15 cellular contexts compared by ENCODE assay signal in the genomic region with DNA sequence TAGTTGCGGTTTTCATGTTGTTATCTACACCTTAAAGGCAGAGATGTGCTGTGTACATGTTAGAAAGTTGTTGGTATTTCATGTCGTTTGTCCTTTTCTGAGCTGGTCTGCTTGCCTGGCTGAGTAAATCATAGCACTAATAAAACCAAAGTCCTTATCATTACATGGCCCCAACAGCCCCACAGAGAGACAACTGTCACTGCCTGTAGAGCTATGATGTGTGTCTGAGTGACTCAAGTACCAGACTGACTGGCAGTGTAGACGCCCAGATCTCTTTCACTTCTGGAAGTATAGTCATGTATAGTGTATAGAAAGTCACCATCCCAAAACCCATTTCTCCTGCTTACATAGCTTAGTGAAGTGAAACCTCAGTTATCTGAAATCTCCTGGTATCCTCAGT. TPM values are rescaled to one million over a fixed set of nuclear protein-coding genes. Genes with fewer than 3 reads are reported as not detected.
DNase-seq lines count a peak whose midpoint lies in the region; ATAC-seq and TF ChIP-seq lines count a peak whose summit lies in the region.
"Had no signal": no experiment of that assay in that cellular context is flagged by ENCODE, and none has a peak within 500 bp of the region (broad histone marks: within the 10 kb centered on the region; RNA-seq: fewer than 3 reads in every experiment).

No MANE protein-coding gene starts in this region.

- peak overlapping the region; percentile 49 for H3K27ac ChIP-seq in left ventricle myocardium inferior (replicated peaks)
- H3K27ac ChIP-seq in right atrium auricular region, result peak overlapping the region in 1 of 2 donors; percentile 90
- H3K27ac ChIP-seq in fibroblast of lung (ENCODE audit: insufficient read depth, low read length), result peak overlapping the region; percentile 7
- H3K27ac ChIP-seq: neutrophil, SK-N-MC had no signal

- peak overlapping the region; percentile 48 for H3K4me2 ChIP-seq in fibroblast of lung (ENCODE audit: extremely low read depth, insufficient read depth, low read length)

- H3K4me3 ChIP-seq in left ventricle myocardium inferior (no peak overlapping the region), right atrium auricular region (no peak overlapping the region), fibroblast of lung (replicated peaks in 1 of 4; ENCODE audit: control extremely low read depth in 1 of 4, insufficient read depth in 1 of 4, low read depth in 3 of 4, low read length in 4 of 4) (no peak overlapping the region)
- H3K4me3 ChIP-seq: SK-N-MC had no signal

- peaks cover 88% of the 10 kb centered on the region for H3K4me1 ChIP-seq in left ventricle myocardium inferior
- peaks cover 0 to 75% of the 10 kb centered on the region in 2 donors for H3K4me1 ChIP-seq in right atrium auricular region
- peaks cover 23% of the 10 kb centered on the region for H3K4me1 ChIP-seq in fibroblast of lung (ENCODE audit: control insufficient read depth, extremely low read depth, insufficient read depth, low read length)

- ATAC-seq in stimulated activated naive CD8-positive, alpha-beta T cell treated with anti-CD3 and anti-CD28 coated beads, Interleukin-15, amount 100 ng/mL, for 72 hours, result peak; percentile 62
- ATAC-seq: stimulated activated naive B cell treated with anti-CD40 and anti-IgM and Interleukin-4, amounts not matched to agents 10 μg/mL and 1 μg/mL and 100 μg/mL, for 72 hours had no signal

- no peak for DNase-seq in left ventricle myocardium inferior
- no peak for DNase-seq in right atrium auricular region (ENCODE audit: low spot score)
- peak; percentile 81 for DNase-seq in OCI-M1 (lab: John Stamatoyannopoulos, UW)
- DNase-seq in fibroblast of lung (ENCODE audit: low read depth in 2 of 2), result no peak
- DNase-seq in stimulated activated naive CD8-positive, alpha-beta T cell treated with anti-CD3 and anti-CD28 coated beads, Interleukin-15, amount 100 ng/mL, for 72 hours, result peak in 1 of 2 donors; percentile 12
- DNase-seq in NK-92 (lab: John Stamatoyannopoulos, UW; ENCODE audit: unreplicated experiment), result no peak
- no peak for DNase-seq in DMS 273 treated with DMSO at 0.1 percent for 48 hours (lab: John Stamatoyannopoulos, UW)
- no peak for DNase-seq in activated T-helper 2 cell treated with anti-CD3 and anti-CD28 coated beads, Interferon-gamma antibody, Interleukin-2, Interleukin-4, amounts not matched to agents 10 μg/mL and 5 μg/mL and 100 μg/mL, durations not matched to agents 14 hours and 24 hours and 36 hours (ENCODE audit: low spot score)
- DNase-seq: activated CD4-positive, alpha-beta T cell treated with anti-CD3 and anti-CD28 coated beads for 4 hours; cerebellar nuclear complex; NCI-H510A treated with DMSO at 0.1 percent for 48 hours; stimulated activated naive B cell treated with anti-CD40 and anti-IgM and Interleukin-4, amounts not matched to agents 10 μg/mL and 1 μg/mL and 100 μg/mL, for 72 hours had no signal

- H3K4me1 Mint-ChIP-seq in stimulated activated naive CD8-positive, alpha-beta T cell treated with anti-CD3 and anti-CD28 coated beads, Interleukin-15, amount 100 ng/mL, for 72 hours, result peaks cover 14% of the 10 kb centered on the region
- peaks cover 16% of the 10 kb centered on the region for H3K4me1 Mint-ChIP-seq in activated T-helper 2 cell treated with anti-CD3 and anti-CD28 coated beads, Interferon-gamma antibody, Interleukin-2, Interleukin-4, amounts not matched to agents 10 μg/mL and 5 μg/mL and 100 μg/mL, durations not matched to agents 14 hours and 24 hours and 36 hours (ENCODE audit: low read depth)

- no peaks in the 10 kb centered on the region for H3K27me3 ChIP-seq in left ventricle myocardium inferior (ENCODE audit: low read depth)
- H3K27me3 ChIP-seq in right atrium auricular region, result no peaks in the 10 kb centered on the region
- no peaks in the 10 kb centered on the region for H3K27me3 ChIP-seq in fibroblast of lung (ENCODE audit: control insufficient read depth, insufficient read depth, low read length)

- intact Hi-C loops in left ventricle myocardium inferior (cut with micrococcal nuclease), result no loop called here
- intact Hi-C loops in activated T-helper 2 cell treated with anti-CD3 and anti-CD28 coated beads, Interferon-gamma antibody, Interleukin-2, Interleukin-4, amounts not matched to agents 10 μg/mL and 5 μg/mL and 100 μg/mL, durations not matched to agents 14 hours and 24 hours and 36 hours (cut with micrococcal nuclease), result loop anchor here (10.0 kb wide), 1 partner anchor 142 kb away; no protein-coding TSS in a partner anchor

- H4K20me1 ChIP-seq in fibroblast of lung (ENCODE audit: control insufficient read depth, extremely low read depth, insufficient read depth, low read length), result peaks cover 5% of the 10 kb centered on the region

- no peak for TF ChIP-seq CTCF in left ventricle myocardium inferior (IDR thresholded peaks at IDR 0.05; ENCODE audit: borderline replicate concordance)
- TF ChIP-seq CTCF in right atrium auricular region (IDR thresholded peaks at IDR 0.05), result no peak
- TF ChIP-seq CTCF in fibroblast of lung (conservative IDR thresholded peaks at IDR 0.05 in 1 of 2, IDR thresholded peaks at IDR 0.05 in 1 of 2; ENCODE audit: low read depth in 1 of 2, low read length in 2 of 2), result no peak

- H3K79me2 ChIP-seq in fibroblast of lung (ENCODE audit: control insufficient read depth, insufficient read depth, low read length), result peaks cover 87% of the 10 kb centered on the region

- no peak overlapping the region for H3K27ac Mint-ChIP-seq in stimulated activated naive CD8-positive, alpha-beta T cell treated with anti-CD3 and anti-CD28 coated beads, Interleukin-15, amount 100 ng/mL, for 72 hours
- H3K27ac Mint-ChIP-seq in activated T-helper 2 cell treated with anti-CD3 and anti-CD28 coated beads, Interferon-gamma antibody, Interleukin-2, Interleukin-4, amounts not matched to agents 10 μg/mL and 5 μg/mL and 100 μg/mL, durations not matched to agents 14 hours and 24 hours and 36 hours, result no peak overlapping the region
- H3K27ac Mint-ChIP-seq: B cell; stimulated activated naive B cell treated with anti-CD40 and anti-IgM and Interleukin-4, amounts not matched to agents 10 μg/mL and 1 μg/mL and 100 μg/mL, for 72 hours had no signal

- no peaks in the 10 kb centered on the region for H3K9me3 ChIP-seq in left ventricle myocardium inferior (replicated peaks)
- no peaks in the 10 kb centered on the region for H3K9me3 ChIP-seq in right atrium auricular region
- H3K9me3 ChIP-seq in fibroblast of lung (ENCODE audit: control insufficient read depth, insufficient read depth, low read depth, low read length), result no peaks in the 10 kb centered on the region
- H3K9me3 ChIP-seq: neutrophil had no signal

- H3K9me3 Mint-ChIP-seq in stimulated activated naive CD8-positive, alpha-beta T cell treated with anti-CD3 and anti-CD28 coated beads, Interleukin-15, amount 100 ng/mL, for 72 hours, result no peaks in the 10 kb centered on the region
- H3K9me3 Mint-ChIP-seq in activated T-helper 2 cell treated with anti-CD3 and anti-CD28 coated beads, Interferon-gamma antibody, Interleukin-2, Interleukin-4, amounts not matched to agents 10 μg/mL and 5 μg/mL and 100 μg/mL, durations not matched to agents 14 hours and 24 hours and 36 hours, result no peaks in the 10 kb centered on the region
- H3K9me3 Mint-ChIP-seq: stimulated activated naive B cell treated with anti-CD40 and anti-IgM and Interleukin-4, amounts not matched to agents 10 μg/mL and 1 μg/mL and 100 μg/mL, for 72 hours had no signal

- H3K9ac ChIP-seq in fibroblast of lung (ENCODE audit: insufficient read depth, low read length), result no peak overlapping the region

- no peak overlapping the region for H3K4me3 Mint-ChIP-seq in stimulated activated naive CD8-positive, alpha-beta T cell treated with anti-CD3 and anti-CD28 coated beads, Interleukin-15, amount 100 ng/mL, for 72 hours
- H3K4me3 Mint-ChIP-seq in activated T-helper 2 cell treated with anti-CD3 and anti-CD28 coated beads, Interferon-gamma antibody, Interleukin-2, Interleukin-4, amounts not matched to agents 10 μg/mL and 5 μg/mL and 100 μg/mL, durations not matched to agents 14 hours and 24 hours and 36 hours (ENCODE audit: low read depth), result no peak overlapping the region
- H3K4me3 Mint-ChIP-seq: B cell; stimulated activated naive B cell treated with anti-CD40 and anti-IgM and Interleukin-4, amounts not matched to agents 10 μg/mL and 1 μg/mL and 100 μg/mL, for 72 hours had no signal

- peaks cover 42% of the 10 kb centered on the region for H3K27me3 Mint-ChIP-seq in stimulated activated naive CD8-positive, alpha-beta T cell treated with anti-CD3 and anti-CD28 coated beads, Interleukin-15, amount 100 ng/mL, for 72 hours
- H3K27me3 Mint-ChIP-seq in activated T-helper 2 cell treated with anti-CD3 and anti-CD28 coated beads, Interferon-gamma antibody, Interleukin-2, Interleukin-4, amounts not matched to agents 10 μg/mL and 5 μg/mL and 100 μg/mL, durations not matched to agents 14 hours and 24 hours and 36 hours (ENCODE audit: low read depth), result peaks cover 26% of the 10 kb centered on the region

- peaks cover 8% of the 10 kb centered on the region for H3K36me3 Mint-ChIP-seq in activated T-helper 2 cell treated with anti-CD3 and anti-CD28 coated beads, Interferon-gamma antibody, Interleukin-2, Interleukin-4, amounts not matched to agents 10 μg/mL and 5 μg/mL and 100 μg/mL, durations not matched to agents 14 hours and 24 hours and 36 hours (ENCODE audit: low read depth)
- H3K36me3 Mint-ChIP-seq: stimulated activated naive B cell treated with anti-CD40 and anti-IgM and Interleukin-4, amounts not matched to agents 10 μg/mL and 1 μg/mL and 100 μg/mL, for 72 hours had no signal

- H2AFZ ChIP-seq in fibroblast of lung (ENCODE audit: low read length), result no peak overlapping the region

- H3K36me3 ChIP-seq in left ventricle myocardium inferior (no peaks in the 10 kb centered on the region), right atrium auricular region (no peaks in the 10 kb centered on the region), fibroblast of lung (ENCODE audit: control insufficient read depth, insufficient read depth, low read length) (peaks cover 2% of the 10 kb centered on the region)
- H3K36me3 ChIP-seq: neutrophil had no signal

RNA-seq across cellular contexts. Expression of a gene that starts 4.3 kb away (rescaled TPM):
- 20.2 TPM for total RNA-seq in left ventricle myocardium inferior
- 10 to 100 TPM; 16.2 to 18.7 TPM for total RNA-seq in right atrium auricular region
- total RNA-seq in fibroblast of lung, result 37.0 and 44.1 TPM in 2 replicates
- 34.1 and 38.6 TPM in 2 replicates for polyA plus RNA-seq in fibroblast of lung
- 24.0 and 27.6 TPM in 2 replicates for polyA plus RNA-seq in fibroblast of lung (2012)
- 41.1 and 62.1 TPM in 2 replicates for polyA minus RNA-seq in fibroblast of lung (ENCODE audit: low replicate concordance)
- 3.8 and 4.5 TPM in 2 replicates for total RNA-seq in activated T-helper 2 cell treated with anti-CD3 and anti-CD28 coated beads, Interferon-gamma antibody, Interleukin-2, Interleukin-4, amounts not matched to agents 10 μg/mL and 5 μg/mL and 100 μg/mL, durations not matched to agents 14 hours and 24 hours and 36 hours
